9 cellular contexts compared by ENCODE assay signal in genomic region chr16:1296688-1297412, GRCh38. TPM values are rescaled to one million over a fixed set of nuclear protein-coding genes. Genes with fewer than 3 reads are reported as not detected.
DNase-seq lines count a peak whose midpoint lies in the region; ATAC-seq, FAIRE-seq and TF ChIP-seq lines count a peak whose summit lies in the region.
"Had no signal": no experiment of that assay in that cellular context is flagged by ENCODE, and none has a peak within 500 bp of the region (broad histone marks: within the 10 kb centered on the region; RNA-seq: fewer than 3 reads in every experiment).

No MANE protein-coding gene starts in this region.

- H3K27ac Mint-ChIP-seq in memory B cell = peak overlapping the region; percentile 42

- no peak for FAIRE-seq in GM12878 (lab: Jason Lieb, UNC)

- peaks cover 32 to 76% (median 67%) of the 10 kb centered on the region in 10 experiments for H3K4me1 ChIP-seq in BLaER1 treated with 17β-estradiol and CSF1 and Interleukin-3, amounts not matched to agents 10 nM and 100 nM
- peaks cover 5% of the 10 kb centered on the region; the same call in 1 of the 2 replicates for H3K4me1 ChIP-seq in IMR-90 (ENCODE audit: control insufficient read depth, insufficient read depth, low read length)
- H3K4me1 ChIP-seq in GM12878 (ENCODE audit: control insufficient read depth, insufficient read depth, low read length) = no peaks in the 10 kb centered on the region

- no peaks in the 10 kb centered on the region for H3K79me1 ChIP-seq in IMR-90 (ENCODE audit: low read depth in 1 of 2, low read length in 2 of 2)

- H3K4ac ChIP-seq in IMR-90 (ENCODE audit: low read depth, low read length) = no peak overlapping the region

- no peak overlapping the region for H3K23ac ChIP-seq in IMR-90 (ENCODE audit: low read depth, low read length)

- peak overlapping the region; percentile 6 to 82 (median 45); a peak in 21 of 22 replicates for H3K4me2 ChIP-seq in BLaER1 treated with 17β-estradiol and CSF1 and Interleukin-3, amounts not matched to agents 10 nM and 100 nM
- H3K4me2 ChIP-seq in IMR-90 (ENCODE audit: low read depth, low read length) (peak overlapping the region; percentile 53), GM12878 (ENCODE audit: control insufficient read depth, insufficient read depth) (no peak overlapping the region)

- peaks cover 24% of the 10 kb centered on the region for H3K4me1 Mint-ChIP-seq in memory B cell

- SMC1A ChIA-PET in GM12878 (lab: Charles Lee; ENCODE audit: uncharacterized antibody, unreplicated experiment) = interaction anchor here (2.3 kb wide), 1 partner anchor 9 kb away, joined by 5 read pairs; no protein-coding TSS in a partner anchor

- H3K14ac ChIP-seq in IMR-90 (replicated peaks; ENCODE audit: low read depth, low read length) = no peak overlapping the region

- WGBS in IMR-90 (ENCODE audit: extremely low coverage in 2 of 2, insufficient read length in 1 of 2), 2 experiments = 10% methylated on average over 4 of the region's 11 CpGs; no CpG with 5 or more reads in 1 of the 2 experiments
- WGBS in GM12878 (ENCODE audit: insufficient coverage, insufficient replicate concordance, low lambda C conversion rate, missing lambda C conversion rate) = 25% methylated on average over 11 of the region's 11 CpGs

- H3K9me1 ChIP-seq in IMR-90 (ENCODE audit: insufficient read depth, low read length) = peaks cover 3% of the 10 kb centered on the region; the same call in 1 of the 2 replicates

- RAD21 ChIA-PET in GM12878 (lab: Charles Lee; ENCODE audit: unreplicated experiment) = interaction anchor here (0.6 kb wide), 1 partner anchor 208 kb away, joined by 3 read pairs; no protein-coding TSS in a partner anchor

- no peaks in the 10 kb centered on the region for H3K27me3 Mint-ChIP-seq in memory B cell

- H4K20me1 ChIP-seq in BLaER1 treated with 17β-estradiol and CSF1 and Interleukin-3, amounts not matched to agents 10 nM and 100 nM = no peaks in the 10 kb centered on the region
- no peaks in the 10 kb centered on the region for H4K20me1 ChIP-seq in IMR-90 (ENCODE audit: insufficient read depth, low read length)
- H4K20me1 ChIP-seq in GM12878 (ENCODE audit: control insufficient read depth, insufficient read depth) = no peaks in the 10 kb centered on the region

- intact Hi-C loops in IMR-90 (cut with micrococcal nuclease) = no loop called here
- intact Hi-C loops in GM12878 (cut with micrococcal nuclease; ENCODE audit: unreplicated experiment) = no loop called here

- BruUV-seq in IMR-90 (replicated peaks; lab: Mats Ljungman, UMichigan) = no TSS peak
- no TSS peak for BruUV-seq in GM12878 (replicated peaks; lab: Mats Ljungman, UMichigan)

- H2BK5ac ChIP-seq in IMR-90 (ENCODE audit: low read depth, low read length, poor library complexity, severe bottlenecking) = no peak overlapping the region

- no peaks in the 10 kb centered on the region for H3K9me3 Mint-ChIP-seq in memory B cell

- CTCF ChIA-PET in IMR-90 (lab: Yijun Ruan, JAX) (no interaction called here), GM12878 (lab: Yijun Ruan, JAX) (interaction anchor here (0.6 to 1.1 kb wide), 5 partner anchors 9 to 602 kb away, joined by 3 to 4 read pairs (median 3); no protein-coding TSS in a partner anchor)

- peak overlapping the region; percentile 28; the same call in 1 of the 2 replicates for H2AK5ac ChIP-seq in IMR-90 (ENCODE audit: low read depth, low read length)

- no peak overlapping the region for H3K4me3 ChIP-seq in BLaER1 treated with 17β-estradiol and CSF1 and Interleukin-3, amounts not matched to agents 10 nM and 100 nM
- H3K4me3 ChIP-seq in IMR-90 (ENCODE audit: insufficient read depth, low read depth, low read length) = no peak overlapping the region
- H3K4me3 ChIP-seq in GM12878 = no peak overlapping the region

- DNase-seq in IMR-90 (peak; percentile 81), GM12878 (ENCODE audit: low read depth, low spot score) (no peak), memory B cell (ENCODE audit: low spot score in 2 of 2) (no peak), NCI-H774 (lab: John Stamatoyannopoulos, UW) (no peak)
- no peak for DNase-seq in effector CD4-positive, alpha-beta T cell
- DNase-seq: activated gamma-delta T cell treated with Interleukin-2 at 50 U/mL for 16 hours had no signal

- no peak overlapping the region for H4K91ac ChIP-seq in IMR-90 (ENCODE audit: insufficient read depth, low read depth, low read length)

- H2BK15ac ChIP-seq in IMR-90 (ENCODE audit: low read depth, low read length) = no peak overlapping the region

- peak overlapping the region; percentile 83 for H2AFZ ChIP-seq in IMR-90 (replicated peaks; ENCODE audit: low read length, poor library complexity)
- H2AFZ ChIP-seq in GM12878 (ENCODE audit: control insufficient read depth, low read depth, low read length) = no peak overlapping the region

- no peaks in the 10 kb centered on the region for H3K36me3 ChIP-seq in BLaER1 treated with 17β-estradiol and CSF1 and Interleukin-3, amounts not matched to agents 10 nM and 100 nM
- H3K36me3 ChIP-seq in IMR-90 (ENCODE audit: control insufficient read depth, insufficient read depth, low read length) (no peaks in the 10 kb centered on the region), GM12878 (ENCODE audit: control insufficient read depth in 2 of 2, insufficient read depth in 2 of 2, low read length in 1 of 2) (no peaks in the 10 kb centered on the region)

- no peak for TF ChIP-seq EP300 in GM12878 (IDR thresholded peaks at IDR 0.05; ENCODE audit: borderline replicate concordance in 1 of 2, control insufficient read depth in 1 of 2, low read depth in 2 of 2, low read length in 2 of 2)

- H3K4me3 Mint-ChIP-seq in memory B cell = peak overlapping the region; percentile 68

- H4K8ac ChIP-seq in IMR-90 (ENCODE audit: low read depth in 2 of 2, low read length in 2 of 2) = peak overlapping the region in 1 of 2 experiments; percentile 17; a peak in 2 of 4 replicates

- TF ChIP-seq CTCF in IMR-90 (conservative IDR thresholded peaks at IDR 0.05; ENCODE audit: low read depth, low read length) (no peak), GM12878 (IDR thresholded peaks at IDR 0.05 in 2 of 3, conservative IDR thresholded peaks at IDR 0.05 in 1 of 3; ENCODE audit: control insufficient read depth in 2 of 3, extremely low read depth in 1 of 3, insufficient read depth in 1 of 3, low read depth in 3 of 3, low read length in 3 of 3) (no peak)

- H3K56ac ChIP-seq in IMR-90 (ENCODE audit: extremely low read depth, insufficient read depth, low read length) = no peak overlapping the region

- no peaks in the 10 kb centered on the region for H3K9me3 ChIP-seq in BLaER1 treated with 17β-estradiol and CSF1 and Interleukin-3, amounts not matched to agents 10 nM and 100 nM (replicated peaks in 1 of 11)
- no peaks in the 10 kb centered on the region for H3K9me3 ChIP-seq in IMR-90 (ENCODE audit: control insufficient read depth, insufficient read depth, low read length)
- H3K9me3 ChIP-seq in GM12878 (replicated peaks; ENCODE audit: control insufficient read depth, insufficient read depth, low read length) = no peaks in the 10 kb centered on the region

- no peak overlapping the region; the same call in 1 of the 2 replicates for H3K18ac ChIP-seq in IMR-90 (ENCODE audit: low read depth, low read length)

- H3K79me2 ChIP-seq in GM12878 (ENCODE audit: control insufficient read depth, insufficient read depth, low read length) = no peaks in the 10 kb centered on the region

- POLR2A ChIA-PET in IMR-90 (lab: Charles Lee; ENCODE audit: unreplicated experiment) (no interaction called here), GM12878 (lab: Charles Lee) (interaction anchor here (0.6 to 0.7 kb wide), 2 partner anchors 9 to 29 kb away, joined by 3 to 4 read pairs; no protein-coding TSS in a partner anchor)

- in situ Hi-C loops in IMR-90 (cut with MboI; ENCODE audit: low sequenced_read_pairs) = no loop called here
- in situ Hi-C loops in GM12878 (cut with MboI) = no loop called here

- H4K5ac ChIP-seq in IMR-90 (ENCODE audit: low read depth, low read length) = no peak overlapping the region

- no peak overlapping the region for H3K9ac ChIP-seq in BLaER1 treated with 17β-estradiol and CSF1 and Interleukin-3, amounts not matched to agents 10 nM and 100 nM
- H3K9ac ChIP-seq in IMR-90 (ENCODE audit: low read depth, low read length) = no peak overlapping the region
- no peak overlapping the region for H3K9ac ChIP-seq in GM12878 (ENCODE audit: control insufficient read depth, insufficient read depth, low read length)

- dilution Hi-C loops in IMR-90 (cut with HindIII; ENCODE audit: low sequenced_read_pairs, unreplicated experiment) = no loop called here

- H3K27me3 ChIP-seq in BLaER1 treated with 17β-estradiol and CSF1 and Interleukin-3, amounts not matched to agents 10 nM and 100 nM = no peaks in the 10 kb centered on the region
- H3K27me3 ChIP-seq in IMR-90 (ENCODE audit: control insufficient read depth, insufficient read depth, low read length) (peaks cover 15% of the 10 kb centered on the region), GM12878 (replicated peaks in 1 of 2; ENCODE audit: control insufficient read depth in 2 of 2, insufficient read depth in 2 of 2, low read length in 1 of 2) (no peaks in the 10 kb centered on the region)

- peak overlapping the region in 8 of 11 experiments; percentile 17 to 59 (median 28); a peak in 10 of 22 replicates for H3K27ac ChIP-seq in BLaER1 treated with 17β-estradiol and CSF1 and Interleukin-3, amounts not matched to agents 10 nM and 100 nM
- H3K27ac ChIP-seq in IMR-90 (ENCODE audit: insufficient read depth, low read length) (no peak overlapping the region), GM12878 (ENCODE audit: control insufficient read depth, insufficient read depth) (no peak overlapping the region)

- H2BK20ac ChIP-seq in IMR-90 (ENCODE audit: low read depth, low read length) = no peak overlapping the region

- no peaks in the 10 kb centered on the region for H3K36me3 Mint-ChIP-seq in memory B cell

- H2AK9ac ChIP-seq in IMR-90 (replicated peaks; ENCODE audit: low read depth, low read length, poor library complexity) = no peak overlapping the region

- ATAC-seq in IMR-90 (ENCODE audit: low read depth) (peak; percentile 9; the same call in 1 of the 2 replicates), GM12878 (peak; percentile 21; the same call in 2 of the 3 replicates), memory B cell (ENCODE audit: low read depth) (peak; percentile 33), HG02973 (IDR thresholded peaks at IDR 0.05; ENCODE audit: unreplicated experiment) (no peak), GM21526 (IDR thresholded peaks at IDR 0.05; ENCODE audit: low FRiP score, unreplicated experiment) (no peak)

- H2BK120ac ChIP-seq in IMR-90 (ENCODE audit: low read depth, low read length) = no peak overlapping the region

- TF ChIP-seq RAD21 in IMR-90 (IDR thresholded peaks at IDR 0.05; ENCODE audit: low read length) (no peak), GM12878 (IDR thresholded peaks at IDR 0.05; ENCODE audit: insufficient read depth, low read depth, low read length) (no peak)

- no peak for TF ChIP-seq POLR2A in IMR-90 (IDR thresholded peaks at IDR 0.05; ENCODE audit: low read depth, low read length)
- TF ChIP-seq POLR2A in GM12878 (IDR thresholded peaks at IDR 0.05; ENCODE audit: low read depth, low read length) = no peak

RNA-seq across cellular contexts. Expression of gene UBE2I, which starts 12.6 kb away (rescaled TPM):
- total RNA-seq in IMR-90 (2012; rRNA removed) (30.8 and 45.0 TPM in 2 replicates), GM12878 (2014; rRNA removed) (65.2 and 69.3 TPM in 2 replicates), GM12878 (2014; rRNA removed; fragmentation: Illumina TruSeq; extraction: Trizol) (92.2 and 104 TPM in 2 replicates), GM12878 (2021) (180 and 210 TPM in 2 replicates)
- polyA plus RNA-seq in IMR-90 (2012; rRNA removed) (113 and 140 TPM in 2 replicates), GM12878 (2011; rRNA removed) (181 and 188 TPM in 2 replicates), GM12878 (2014; fragmentation: Illumina TruSeq; extraction: Trizol) (243 and 265 TPM in 2 replicates), GM12878 (2014; fragmentation: Nextera tagmentation; extraction: Ambion mirVana) (10 to 100 TPM; 47.5 to 51.5 TPM), GM12878 (2014; rRNA removed) (203 and 205 TPM in 2 replicates), GM12878 (2016; fragmentation: Nextera tagmentation; extraction: Ambion mirVana) (100 to 1,000 TPM; 200 to 204 TPM)
- polyA plus RNA-seq in IMR-90 (2012; cell fraction: cytosol; rRNA removed) = 47.2 and 66.3 TPM in 2 replicates
- 119 and 179 TPM in 2 replicates for polyA plus RNA-seq in IMR-90 (2012; cell fraction: nucleus; rRNA removed; ENCODE audit: low replicate concordance)
- total RNA-seq in GM12878 (2013; cell fraction: nucleolus; rRNA removed) = 139 and 148 TPM in 2 replicates
- 82.4 TPM for polyA plus RNA-seq in GM12878 (2011; ENCODE audit: low read depth)
- polyA plus RNA-seq in GM12878 (2011; cell fraction: cytosol; rRNA removed) = 110 and 129 TPM in 2 replicates
- polyA plus RNA-seq in GM12878 (2011; cell fraction: nucleus; rRNA removed) = 167 and 229 TPM in 2 replicates
- 115 and 125 TPM in 2 replicates for polyA plus RNA-seq in GM12878 (2012)
- 94.4 and 94.6 TPM in 2 replicates for polyA minus RNA-seq in GM12878 (2011; rRNA and poly(A)+ RNA removed)
- polyA minus RNA-seq in GM12878 (2011; cell fraction: cytosol; rRNA and poly(A)+ RNA removed) = 48.2 and 58.6 TPM in 2 replicates
- polyA minus RNA-seq in GM12878 (2011; cell fraction: nucleus; rRNA and poly(A)+ RNA removed) = 56.3 and 111 TPM in 2 replicates

RNA-seq across cellular contexts. Expression of gene BAIAP3, which starts 36.6 kb away (rescaled TPM):
- 0.36 and 0.56 TPM in 2 replicates for total RNA-seq in IMR-90 (2012; rRNA removed)
- 0.65 and 0.77 TPM in 2 replicates for polyA plus RNA-seq in IMR-90 (2012; rRNA removed)
- 0.40 and 0.73 TPM in 2 replicates for polyA plus RNA-seq in IMR-90 (2012; cell fraction: cytosol; rRNA removed)
- polyA plus RNA-seq in IMR-90 (2012; cell fraction: nucleus; rRNA removed; ENCODE audit: low replicate concordance) = 4.2 and 8.4 TPM in 2 replicates
- 0.37 and 0.44 TPM in 2 replicates for total RNA-seq in GM12878 (2013; cell fraction: nucleolus; rRNA removed)
- 0.17 TPM in 1 of 2 replicates, not detected in the other for total RNA-seq in GM12878 (2014; rRNA removed)
- not detected in 2 replicates for total RNA-seq in GM12878 (2014; rRNA removed; fragmentation: Illumina TruSeq; extraction: Trizol)
- total RNA-seq in GM12878 (2021) = 0.56 and 0.58 TPM in 2 replicates
- polyA plus RNA-seq in GM12878 (2011; ENCODE audit: low read depth) = 0.35 TPM
- polyA plus RNA-seq in GM12878 (2011; rRNA removed) = 0.03 and 0.16 TPM in 2 replicates
- polyA plus RNA-seq in GM12878 (2011; cell fraction: cytosol; rRNA removed) = 0.03 and 0.15 TPM in 2 replicates
- polyA plus RNA-seq in GM12878 (2011; cell fraction: nucleus; rRNA removed) = 0.99 and 1.3 TPM in 2 replicates
- polyA plus RNA-seq in GM12878 (2012) = 0.70 and 1.6 TPM in 2 replicates
- polyA plus RNA-seq in GM12878 (2014; fragmentation: Illumina TruSeq; extraction: Trizol) = 0.03 TPM in 1 of 2 replicates, not detected in the other
- not detected for polyA plus RNA-seq in GM12878 (2014; fragmentation: Nextera tagmentation; extraction: Ambion mirVana)
- polyA plus RNA-seq in GM12878 (2014; rRNA removed) = 0.56 TPM in 2 replicates
- polyA plus RNA-seq in GM12878 (2016; fragmentation: Nextera tagmentation; extraction: Ambion mirVana) = under 1 TPM; 0.14 to 0.31 TPM
- not detected in 2 replicates for polyA minus RNA-seq in GM12878 (2011; rRNA and poly(A)+ RNA removed)
- not detected in 2 replicates for polyA minus RNA-seq in GM12878 (2011; cell fraction: cytosol; rRNA and poly(A)+ RNA removed)
- 0.19 and 0.48 TPM in 2 replicates for polyA minus RNA-seq in GM12878 (2011; cell fraction: nucleus; rRNA and poly(A)+ RNA removed)

RNA-seq across cellular contexts. Expression of gene TPSD1, which starts 41.0 kb away (rescaled TPM):
- total RNA-seq in IMR-90 (2012; rRNA removed) (not detected in 2 replicates), GM12878 (2014; rRNA removed) (not detected in 2 replicates), GM12878 (2014; rRNA removed; fragmentation: Illumina TruSeq; extraction: Trizol) (not detected in 2 replicates), GM12878 (2021) (not detected in 2 replicates)
- polyA plus RNA-seq in IMR-90 (2012; rRNA removed) (not detected in 2 replicates), GM12878 (2011; rRNA removed) (not detected in 2 replicates), GM12878 (2014; fragmentation: Illumina TruSeq; extraction: Trizol) (not detected in 2 replicates), GM12878 (2014; fragmentation: Nextera tagmentation; extraction: Ambion mirVana) (not detected), GM12878 (2014; rRNA removed) (not detected in 2 replicates), GM12878 (2016; fragmentation: Nextera tagmentation; extraction: Ambion mirVana) (not detected)
- not detected in 2 replicates for polyA plus RNA-seq in IMR-90 (2012; cell fraction: cytosol; rRNA removed)
- polyA plus RNA-seq in IMR-90 (2012; cell fraction: nucleus; rRNA removed; ENCODE audit: low replicate concordance) = not detected in 2 replicates
- total RNA-seq in GM12878 (2013; cell fraction: nucleolus; rRNA removed) = not detected in 2 replicates
- polyA plus RNA-seq in GM12878 (2011; ENCODE audit: low read depth) = not detected
- not detected in 2 replicates for polyA plus RNA-seq in GM12878 (2011; cell fraction: cytosol; rRNA removed)
- not detected in 2 replicates for polyA plus RNA-seq in GM12878 (2011; cell fraction: nucleus; rRNA removed)
- not detected in 2 replicates for polyA plus RNA-seq in GM12878 (2012)
- polyA minus RNA-seq in GM12878 (2011; rRNA and poly(A)+ RNA removed) = not detected in 2 replicates
- polyA minus RNA-seq in GM12878 (2011; cell fraction: cytosol; rRNA and poly(A)+ RNA removed) = not detected in 2 replicates
- not detected in 2 replicates for polyA minus RNA-seq in GM12878 (2011; cell fraction: nucleus; rRNA and poly(A)+ RNA removed)

RNA-seq across cellular contexts. Expression of gene TSR3, which starts 54.8 kb away (rescaled TPM):
- total RNA-seq in IMR-90 (2012; rRNA removed) (38.0 and 46.4 TPM in 2 replicates), GM12878 (2014; rRNA removed) (72.7 and 73.7 TPM in 2 replicates), GM12878 (2014; rRNA removed; fragmentation: Illumina TruSeq; extraction: Trizol) (20.9 and 23.4 TPM in 2 replicates), GM12878 (2021) (66.1 and 67.6 TPM in 2 replicates)
- polyA plus RNA-seq in IMR-90 (2012; rRNA removed) (52.9 and 77.8 TPM in 2 replicates), GM12878 (2011; rRNA removed) (12.3 and 26.2 TPM in 2 replicates), GM12878 (2014; fragmentation: Illumina TruSeq; extraction: Trizol) (0.81 and 9.9 TPM in 2 replicates), GM12878 (2014; fragmentation: Nextera tagmentation; extraction: Ambion mirVana) (10 to 100 TPM in 1 of 2 experiments, 1 to 10 TPM in 1; 3.4 to 11.2 TPM), GM12878 (2014; rRNA removed) (72.2 and 86.1 TPM in 2 replicates), GM12878 (2016; fragmentation: Nextera tagmentation; extraction: Ambion mirVana) (100 to 1,000 TPM; 101 to 108 TPM)
- polyA plus RNA-seq in IMR-90 (2012; cell fraction: cytosol; rRNA removed) = 87.2 and 116 TPM in 2 replicates
- 39.9 and 72.5 TPM in 2 replicates for polyA plus RNA-seq in IMR-90 (2012; cell fraction: nucleus; rRNA removed; ENCODE audit: low replicate concordance)
- total RNA-seq in GM12878 (2013; cell fraction: nucleolus; rRNA removed) = 6.0 and 6.3 TPM in 2 replicates
- polyA plus RNA-seq in GM12878 (2011; ENCODE audit: low read depth) = 7.7 TPM
- 37.2 and 58.2 TPM in 2 replicates for polyA plus RNA-seq in GM12878 (2011; cell fraction: cytosol; rRNA removed)
- 25.4 and 32.3 TPM in 2 replicates for polyA plus RNA-seq in GM12878 (2011; cell fraction: nucleus; rRNA removed)
- polyA plus RNA-seq in GM12878 (2012) = 36.1 and 41.1 TPM in 2 replicates
- 5.3 and 22.8 TPM in 2 replicates for polyA minus RNA-seq in GM12878 (2011; rRNA and poly(A)+ RNA removed)
- 16.0 and 19.3 TPM in 2 replicates for polyA minus RNA-seq in GM12878 (2011; cell fraction: cytosol; rRNA and poly(A)+ RNA removed)
- 6.5 and 9.8 TPM in 2 replicates for polyA minus RNA-seq in GM12878 (2011; cell fraction: nucleus; rRNA and poly(A)+ RNA removed)

RNA-seq across cellular contexts. Expression of gene GNPTG, which starts 54.9 kb away (rescaled TPM):
- total RNA-seq in IMR-90 (2012; rRNA removed) (14.7 and 14.9 TPM in 2 replicates), GM12878 (2014; rRNA removed) (19.8 and 21.9 TPM in 2 replicates), GM12878 (2014; rRNA removed; fragmentation: Illumina TruSeq; extraction: Trizol) (10.7 TPM in 2 replicates), GM12878 (2021) (23.6 and 25.3 TPM in 2 replicates)
- polyA plus RNA-seq in IMR-90 (2012; rRNA removed) (70.8 and 85.2 TPM in 2 replicates), GM12878 (2011; rRNA removed) (9.5 and 19.9 TPM in 2 replicates), GM12878 (2014; fragmentation: Illumina TruSeq; extraction: Trizol) (2.5 and 7.9 TPM in 2 replicates), GM12878 (2014; fragmentation: Nextera tagmentation; extraction: Ambion mirVana) (1 to 10 TPM in 1 of 2 experiments, under 1 TPM in 1; 0.80 to 2.4 TPM), GM12878 (2014; rRNA removed) (29.9 and 36.9 TPM in 2 replicates), GM12878 (2016; fragmentation: Nextera tagmentation; extraction: Ambion mirVana) (10 to 100 TPM; 25.9 to 32.6 TPM)
- 103 and 128 TPM in 2 replicates for polyA plus RNA-seq in IMR-90 (2012; cell fraction: cytosol; rRNA removed)
- polyA plus RNA-seq in IMR-90 (2012; cell fraction: nucleus; rRNA removed; ENCODE audit: low replicate concordance) = 113 and 180 TPM in 2 replicates
- total RNA-seq in GM12878 (2013; cell fraction: nucleolus; rRNA removed) = 14.1 and 16.1 TPM in 2 replicates
- polyA plus RNA-seq in GM12878 (2011; ENCODE audit: low read depth) = 8.7 TPM
- polyA plus RNA-seq in GM12878 (2011; cell fraction: cytosol; rRNA removed) = 27.0 and 37.0 TPM in 2 replicates
- polyA plus RNA-seq in GM12878 (2011; cell fraction: nucleus; rRNA removed) = 63.8 and 81.0 TPM in 2 replicates
- polyA plus RNA-seq in GM12878 (2012) = 21.9 and 23.7 TPM in 2 replicates
- polyA minus RNA-seq in GM12878 (2011; rRNA and poly(A)+ RNA removed) = 7.9 and 8.0 TPM in 2 replicates
- 7.3 and 8.2 TPM in 2 replicates for polyA minus RNA-seq in GM12878 (2011; cell fraction: cytosol; rRNA and poly(A)+ RNA removed)
- polyA minus RNA-seq in GM12878 (2011; cell fraction: nucleus; rRNA and poly(A)+ RNA removed) = 6.5 and 16.5 TPM in 2 replicates

Comparison
In these comparisons a context has a peak if more than half of its experiments do, and no peak if none do; other contexts are left out.
1. H3K27ac ChIP-seq: peak in BLaER1 treated with 17β-estradiol and CSF1 and Interleukin-3, amounts not matched to agents 10 nM and 100 nM (8 of 11); none in IMR-90 (single experiment) and GM12878 (single experiment).
2. ATAC-seq: peak in IMR-90 (single experiment), GM12878 (single experiment) and memory B cell (single experiment); none in HG02973 (single experiment) and GM21526 (single experiment).